In the genomic region with DNA sequence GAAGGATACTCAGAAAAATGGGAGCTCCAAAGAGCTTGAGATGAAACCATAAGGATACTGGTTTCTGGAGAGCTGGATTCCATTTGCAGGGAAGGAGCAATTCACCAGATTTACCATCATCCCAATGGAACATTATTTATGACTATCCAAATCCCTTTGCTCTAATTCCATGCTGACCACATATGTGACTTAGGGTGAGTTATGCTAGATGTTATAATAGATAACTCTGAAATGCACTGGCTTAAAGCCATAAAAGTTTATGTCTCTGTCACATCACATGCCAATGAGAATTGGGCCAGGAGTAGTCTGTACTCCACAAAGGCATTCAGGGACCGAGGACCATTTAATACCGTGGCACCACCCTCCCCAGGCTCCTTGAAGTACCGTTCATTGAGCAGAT, we compare ENCODE assay signal across 12 cellular contexts.
"Had no signal": no experiment of that assay in that cellular context is flagged by ENCODE, and none has a peak within 500 bp of the region (broad histone marks: within the 10 kb centered on the region; RNA-seq: fewer than 3 reads in every experiment).

No MANE protein-coding gene starts in this region.

- H3K4me3 Mint-ChIP-seq: activated CD4-positive, alpha-beta memory T cell treated with anti-CD3 and anti-CD28 coated beads for 36 hours; activated naive CD8-positive, alpha-beta T cell treated with anti-CD3 and anti-CD28 coated beads, Interleukin-2, amount 10 ng/mL, durations not matched to agents 7 days and 5 days; activated T-cell treated with anti-CD3 and anti-CD28 coated beads, Interleukin-2, amount 50 U/mL, for 4 hours had no signal

- H3K27ac ChIP-seq: ascending aorta, esophagus muscularis mucosa, gastrocnemius medialis, left lung, stomach, uterus, VCaP had no signal

- H3K4me1 ChIP-seq: gastrocnemius medialis had no signal

- DNase-seq: activated CD4-positive, alpha-beta memory T cell treated with anti-CD3 and anti-CD28 coated beads for 36 hours; activated gamma-delta T cell; activated naive CD8-positive, alpha-beta T cell treated with anti-CD3 and anti-CD28 coated beads, Interleukin-2, amount 10 ng/mL, durations not matched to agents 7 days and 5 days; activated T-cell treated with anti-CD3 and anti-CD28 coated beads, Interleukin-2, amount 50 U/mL, for 4 hours; gastrocnemius medialis; left lung; stimulated activated CD4-positive, alpha-beta T cell treated with anti-CD3 and anti-CD28 coated beads, Interleukin-4, amount 100 ng/mL, for 4 hours; stomach; uterus had no signal

- H3K36me3 Mint-ChIP-seq: activated CD4-positive, alpha-beta memory T cell treated with anti-CD3 and anti-CD28 coated beads for 36 hours; activated naive CD8-positive, alpha-beta T cell treated with anti-CD3 and anti-CD28 coated beads, Interleukin-2, amount 10 ng/mL, durations not matched to agents 7 days and 5 days had no signal

- ATAC-seq: activated T-cell treated with anti-CD3 and anti-CD28 coated beads, Interleukin-2, amount 50 U/mL, for 4 hours; gastrocnemius medialis; left lung had no signal

- H3K9me3 ChIP-seq: ascending aorta, esophagus muscularis mucosa, gastrocnemius medialis, left lung, stomach, uterus had no signal

- H3K9me3 Mint-ChIP-seq: activated CD4-positive, alpha-beta memory T cell treated with anti-CD3 and anti-CD28 coated beads for 36 hours; activated T-cell treated with anti-CD3 and anti-CD28 coated beads, Interleukin-2, amount 50 U/mL, for 4 hours had no signal

- H3K4me3 ChIP-seq: ascending aorta, esophagus muscularis mucosa, gastrocnemius medialis, left lung, stomach, uterus had no signal

- H3K36me3 ChIP-seq: ascending aorta, esophagus muscularis mucosa, gastrocnemius medialis, left lung, stomach, uterus had no signal

- H3K27me3 ChIP-seq: ascending aorta, esophagus muscularis mucosa, gastrocnemius medialis, left lung, stomach, uterus had no signal

- H3K4me1 Mint-ChIP-seq: activated naive CD8-positive, alpha-beta T cell treated with anti-CD3 and anti-CD28 coated beads, Interleukin-2, amount 10 ng/mL, durations not matched to agents 7 days and 5 days had no signal

- H3K27ac Mint-ChIP-seq: activated CD4-positive, alpha-beta memory T cell treated with anti-CD3 and anti-CD28 coated beads for 36 hours; activated naive CD8-positive, alpha-beta T cell treated with anti-CD3 and anti-CD28 coated beads, Interleukin-2, amount 10 ng/mL, durations not matched to agents 7 days and 5 days had no signal
